9 cellular contexts compared by ENCODE assay signal in genomic region chr11:108224366-108224765, GRCh38. TPM values are rescaled to one million over a fixed set of nuclear protein-coding genes. Genes with fewer than 3 reads are reported as not detected.
DNase-seq lines count a peak whose midpoint lies in the region; TF ChIP-seq lines count a peak whose summit lies in the region.
"Had no signal": no experiment of that assay in that cellular context is flagged by ENCODE, and none has a peak within 500 bp of the region (broad histone marks: within the 10 kb centered on the region; RNA-seq: fewer than 3 reads in every experiment).

No MANE protein-coding gene starts in this region.

- TF ChIP-seq CTCF in AG10803 (conservative IDR thresholded peaks at IDR 0.05; ENCODE audit: low read length) = no peak
- TF ChIP-seq CTCF in dorsolateral prefrontal cortex (IDR thresholded peaks at IDR 0.05 in 54 of 56, conservative IDR thresholded peaks at IDR 0.05 in 2 of 56; ENCODE audit: low read depth in 1 of 56, partially characterized antibody in 56 of 56) = no peak

- no peak overlapping the region for H2AFZ ChIP-seq in Karpas-422 (ENCODE audit: low read length)

- H3K4me2 ChIP-seq in Karpas-422 (ENCODE audit: low read depth, low read length, poor library complexity, severe bottlenecking) = peak overlapping the region; percentile 83

- DNase-seq in AG10803 (ENCODE audit: low read depth) (no peak), Karpas-422 (peak; percentile 77), dorsolateral prefrontal cortex (no peak), NCI-H187 (lab: John Stamatoyannopoulos, UW) (no peak), activated T-cell treated with anti-CD3 and anti-CD28 coated beads for 4 hours (no peak)
- no peak for DNase-seq in activated CD8-positive, alpha-beta memory T cell treated with anti-CD3 and anti-CD28 coated beads for 24 hours
- DNase-seq in activated CD4-positive, alpha-beta T cell treated with anti-CD3 and anti-CD28 coated beads, Interleukin-2, amount 50 U/mL, for 48 hours = no peak
- DNase-seq: NCI-H1436 treated with DMSO at 0.1 percent for 48 hours had no signal

- H3K27ac ChIP-seq in Karpas-422 (ENCODE audit: low read length) (peak overlapping the region; percentile 87), dorsolateral prefrontal cortex (peak overlapping the region in 50 of 59 donors; percentile 7 to 99 (median 96)), muscle layer of duodenum (ENCODE audit: low read length) (peak overlapping the region; percentile 95)

- intact Hi-C loops in dorsolateral prefrontal cortex (cut with DNase I) = loop anchor here (5.0 kb wide), 4 partner anchors 102 to 433 kb away; partner anchors contain the start of genes ACAT1 (in 2 of the 2) and C11orf65 (in 1 of the 2)

- peaks cover 50% of the 10 kb centered on the region for H3K4me1 ChIP-seq in Karpas-422 (ENCODE audit: low read length)
- H3K4me1 ChIP-seq in muscle layer of duodenum (ENCODE audit: control insufficient read depth in 1 of 2, insufficient read depth in 2 of 2, low read length in 2 of 2) = peaks cover 9 to 24% of the 10 kb centered on the region in 2 donors

- peaks cover 95% of the 10 kb centered on the region for H3K79me2 ChIP-seq in Karpas-422 (ENCODE audit: low read length)

- H3K27me3 ChIP-seq in Karpas-422 (ENCODE audit: low read length) (no peaks in the 10 kb centered on the region), dorsolateral prefrontal cortex (no peaks in the 10 kb centered on the region), muscle layer of duodenum (ENCODE audit: low read depth, low read length) (no peaks in the 10 kb centered on the region)

- H3K9ac ChIP-seq in Karpas-422 (ENCODE audit: low read length) = peak overlapping the region; percentile 81

- peak overlapping the region; percentile 92 for H3K4me3 ChIP-seq in AG10803 (ENCODE audit: low read length)
- H3K4me3 ChIP-seq in Karpas-422 (ENCODE audit: low read length) = peak overlapping the region; percentile 74
- H3K4me3 ChIP-seq in dorsolateral prefrontal cortex = peak overlapping the region; percentile 65 to 98 (median 89)
- peak overlapping the region; percentile 77 to 95 for H3K4me3 ChIP-seq in muscle layer of duodenum (ENCODE audit: low read depth in 1 of 2, low read length in 2 of 2)

- H3K9me2 ChIP-seq in Karpas-422 (replicated peaks; ENCODE audit: insufficient read depth, low read length) = no peaks in the 10 kb centered on the region

- peaks cover 48% of the 10 kb centered on the region for H3K36me3 ChIP-seq in Karpas-422 (ENCODE audit: insufficient read depth, low read length)
- H3K36me3 ChIP-seq in muscle layer of duodenum (ENCODE audit: control insufficient read depth in 1 of 2, insufficient read depth in 2 of 2, low read length in 2 of 2) = peaks cover 7 to 9% of the 10 kb centered on the region in 2 donors

- H4K20me1 ChIP-seq in Karpas-422 (ENCODE audit: insufficient read depth, low read depth, low read length) = peaks cover 30% of the 10 kb centered on the region

- H3K9me3 ChIP-seq in Karpas-422 (ENCODE audit: low read length) = no peaks in the 10 kb centered on the region
- H3K9me3 ChIP-seq in muscle layer of duodenum (ENCODE audit: control insufficient read depth in 1 of 2, low read length in 2 of 2) = no peaks in the 10 kb centered on the region

RNA-seq across cellular contexts. Expression of gene ATM, which starts 1.5 kb away (rescaled TPM):
- total RNA-seq in Karpas-422 (2014; rRNA removed; shearing (Covaris generic); ENCODE audit: low replicate concordance) = 414 and 529 TPM in 2 replicates
- 100 to 1,000 TPM in 62 of 120 experiments, 10 to 100 TPM in 58; 65.2 to 179 (median 100) TPM for total RNA-seq in dorsolateral prefrontal cortex

RNA-seq across cellular contexts. Expression of gene NPAT, which starts 1.9 kb away (rescaled TPM):
- 42.5 and 77.1 TPM in 2 replicates for total RNA-seq in Karpas-422 (2014; rRNA removed; shearing (Covaris generic); ENCODE audit: low replicate concordance)
- total RNA-seq in dorsolateral prefrontal cortex = 10 to 100 TPM; 14.1 to 34.9 (median 20.7) TPM
